Comparison of ENCODE assay signal across 1 cellular context in genomic region chr3:155034786-155035185, GRCh38.
TF ChIP-seq lines count a peak whose summit lies in the region.

No MANE protein-coding gene starts in this region.

TF ChIP-seq in endothelial cell of umbilical vein, 7 proteins besides CTCF, POLR2A, EP300 and RAD21:
- no peak for TF ChIP-seq MYC (IDR thresholded peaks at IDR 0.05; ENCODE audit: low read depth, low read length)
- TF ChIP-seq, protein P1, sequence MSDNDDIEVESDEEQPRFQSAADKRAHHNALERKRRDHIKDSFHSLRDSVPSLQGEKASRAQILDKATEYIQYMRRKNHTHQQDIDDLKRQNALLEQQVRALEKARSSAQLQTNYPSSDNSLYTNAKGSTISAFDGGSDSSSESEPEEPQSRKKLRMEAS (IDR thresholded peaks at IDR 0.05; ENCODE audit: insufficient read depth, insufficient read length) = no peak
- TF ChIP-seq JUN (IDR thresholded peaks at IDR 0.05; ENCODE audit: borderline replicate concordance, insufficient read depth, insufficient read length, low read depth) = no peak
- TF ChIP-seq GATA2 (IDR thresholded peaks at IDR 0.05; ENCODE audit: insufficient read depth, insufficient read length, low read depth, low read length) = no peak
- no peak for TF ChIP-seq EZH2 (IDR thresholded peaks at IDR 0.05; ENCODE audit: borderline replicate concordance, low read depth, low read length, severe bottlenecking)
- no peak for TF ChIP-seq FOS (IDR thresholded peaks at IDR 0.05; ENCODE audit: borderline replicate concordance, insufficient read depth, low read length)
- TF ChIP-seq POLR2AphosphoS5 (IDR thresholded peaks at IDR 0.05; ENCODE audit: insufficient read depth, low read depth, low read length) = no peak
TF ChIP-seq in endothelial cell of umbilical vein: peak in this region for 0.
